1 cellular context compared by ENCODE assay signal in genomic region chr3:171802601-171802956, GRCh38.
TF ChIP-seq lines count a peak whose summit lies in the region.

No MANE protein-coding gene starts in this region.

TF ChIP-seq in GM12878, 131 proteins besides CTCF, POLR2A, EP300 and RAD21 (continued from another document):
- TF ChIP-seq, protein P1, sequence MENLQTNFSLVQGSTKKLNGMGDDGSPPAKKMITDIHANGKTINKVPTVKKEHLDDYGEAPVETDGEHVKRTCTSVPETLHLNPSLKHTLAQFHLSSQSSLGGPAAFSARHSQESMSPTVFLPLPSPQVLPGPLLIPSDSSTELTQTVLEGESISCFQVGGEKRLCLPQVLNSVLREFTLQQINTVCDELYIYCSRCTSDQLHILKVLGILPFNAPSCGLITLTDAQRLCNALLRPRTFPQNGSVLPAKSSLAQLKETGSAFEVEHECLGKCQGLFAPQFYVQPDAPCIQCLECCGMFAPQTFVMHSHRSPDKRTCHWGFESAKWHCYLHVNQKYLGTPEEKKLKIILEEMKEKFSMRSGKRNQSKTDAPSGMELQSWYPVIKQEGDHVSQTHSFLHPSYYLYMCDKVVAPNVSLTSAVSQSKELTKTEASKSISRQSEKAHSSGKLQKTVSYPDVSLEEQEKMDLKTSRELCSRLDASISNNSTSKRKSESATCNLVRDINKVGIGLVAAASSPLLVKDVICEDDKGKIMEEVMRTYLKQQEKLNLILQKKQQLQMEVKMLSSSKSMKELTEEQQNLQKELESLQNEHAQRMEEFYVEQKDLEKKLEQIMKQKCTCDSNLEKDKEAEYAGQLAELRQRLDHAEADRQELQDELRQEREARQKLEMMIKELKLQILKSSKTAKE (IDR thresholded peaks at IDR 0.05; ENCODE audit: low read depth, poor library complexity, severe bottlenecking) = peak; percentile 47
- no peak for TF ChIP-seq E4F1 (IDR thresholded peaks at IDR 0.05; ENCODE audit: borderline replicate concordance, partially characterized antibody)
- peak; percentile 4; the same call in 1 of the 2 replicates for TF ChIP-seq SPI1 (IDR thresholded peaks at IDR 0.05; ENCODE audit: borderline replicate concordance, insufficient read depth, low read depth, low read length)
- TF ChIP-seq BHLHE40 (IDR thresholded peaks at IDR 0.05; ENCODE audit: borderline replicate concordance in 1 of 2, low read depth in 2 of 2, low read length in 1 of 2) = peak in 1 of 2 experiments; percentile 30; a peak in 1 of 4 replicates
- no peak for TF ChIP-seq YY1 (IDR thresholded peaks at IDR 0.05; ENCODE audit: low read depth, low read length)
- peak; percentile 92 for TF ChIP-seq MEF2B (IDR thresholded peaks at IDR 0.05; ENCODE audit: partially characterized antibody, poor library complexity, severe bottlenecking)
- 0 out of 2 replicates have a peak, but pooled peaks have one; percentile 37 for TF ChIP-seq LARP7 (IDR thresholded peaks at IDR 0.05)
- no peak for TF ChIP-seq CBX3 (IDR thresholded peaks at IDR 0.05; ENCODE audit: borderline replicate concordance, low read depth)
- 0 out of 2 replicates have a peak, but pooled peaks have one; percentile 41 for TF ChIP-seq GATAD2B (conservative IDR thresholded peaks at IDR 0.05; ENCODE audit: low read depth)
- TF ChIP-seq WRNIP1 (IDR thresholded peaks at IDR 0.05; ENCODE audit: borderline replicate concordance, low read depth, low read length) = no peak
- no peak for TF ChIP-seq SMC3 (IDR thresholded peaks at IDR 0.05; ENCODE audit: borderline replicate concordance, low read length)
- TF ChIP-seq, protein P2, sequence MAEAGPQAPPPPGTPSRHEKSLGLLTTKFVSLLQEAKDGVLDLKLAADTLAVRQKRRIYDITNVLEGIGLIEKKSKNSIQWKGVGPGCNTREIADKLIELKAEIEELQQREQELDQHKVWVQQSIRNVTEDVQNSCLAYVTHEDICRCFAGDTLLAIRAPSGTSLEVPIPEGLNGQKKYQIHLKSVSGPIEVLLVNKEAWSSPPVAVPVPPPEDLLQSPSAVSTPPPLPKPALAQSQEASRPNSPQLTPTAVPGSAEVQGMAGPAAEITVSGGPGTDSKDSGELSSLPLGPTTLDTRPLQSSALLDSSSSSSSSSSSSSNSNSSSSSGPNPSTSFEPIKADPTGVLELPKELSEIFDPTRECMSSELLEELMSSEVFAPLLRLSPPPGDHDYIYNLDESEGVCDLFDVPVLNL (IDR thresholded peaks at IDR 0.05; ENCODE audit: low read depth, low read length) = no peak
- TF ChIP-seq BCL11A (IDR thresholded peaks at IDR 0.05; ENCODE audit: low read depth, low read length) = peak; percentile 73; the same call in 1 of the 2 replicates
- no peak for TF ChIP-seq CEBPZ (IDR thresholded peaks at IDR 0.05; ENCODE audit: low read depth, low read length)
